Comparison of ENCODE assay signal across 8 cellular contexts in the genomic region with DNA sequence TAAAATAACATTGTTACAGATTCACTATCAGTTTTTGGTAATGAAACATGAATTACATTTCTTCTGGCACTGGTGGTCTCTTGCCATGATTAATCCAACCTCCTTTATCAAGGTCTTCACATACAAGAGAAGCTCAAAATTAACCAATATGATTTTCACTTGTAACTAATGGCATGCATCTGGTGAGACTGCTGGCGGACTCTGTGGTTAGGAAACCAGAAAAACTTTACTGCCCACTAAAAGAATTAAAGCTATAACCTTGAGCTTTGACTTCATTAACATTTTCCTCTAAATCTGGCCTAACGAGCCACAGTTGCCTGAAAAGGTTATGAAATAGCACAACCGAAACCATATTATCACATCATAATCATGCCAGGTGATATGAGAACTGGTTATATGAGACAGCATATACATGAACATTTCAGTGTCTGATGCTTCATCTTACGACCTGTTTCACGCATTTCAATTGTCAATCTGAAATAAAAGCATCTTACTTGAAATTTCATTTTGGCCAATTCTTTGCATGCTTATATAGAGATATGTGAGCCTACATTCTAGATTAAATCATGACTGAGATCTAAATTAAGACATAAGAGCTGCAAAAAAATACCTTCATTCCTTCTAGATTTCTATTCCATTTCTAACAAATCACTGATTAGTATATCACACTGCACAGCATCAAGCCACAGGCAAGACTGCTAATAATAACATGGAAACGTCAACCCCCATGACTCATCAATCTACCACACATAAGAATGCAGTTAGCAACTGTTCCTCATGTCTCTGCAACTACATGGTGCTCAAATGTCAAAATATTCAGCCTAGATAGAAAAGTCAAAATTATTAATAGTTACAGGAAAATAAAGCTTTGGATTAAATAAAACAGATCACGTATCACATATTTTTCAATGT.
A peak's percentile ranks its signal among the peaks of the same experiment; 100 is the strongest.
DNase-seq lines count a peak whose midpoint lies in the region; ATAC-seq and TF ChIP-seq lines count a peak whose summit lies in the region.

No MANE protein-coding gene starts in this region.

- intact Hi-C loops in ascending aorta (cut with DNase I) = no loop called here

- no peaks in the 10 kb centered on the region for H3K27me3 ChIP-seq in ascending aorta

- no peak for TF ChIP-seq CTCF in ascending aorta (IDR thresholded peaks at IDR 0.05)

- peak; percentile 91 for ATAC-seq in GM21381 (IDR thresholded peaks at IDR 0.05; ENCODE audit: unreplicated experiment)
- ATAC-seq in HG03571 (IDR thresholded peaks at IDR 0.05; ENCODE audit: unreplicated experiment) = peak; percentile 83

- H3K36me3 ChIP-seq in ascending aorta = no peaks in the 10 kb centered on the region

- DNase-seq in Daoy (ENCODE audit: low read depth) (peak; percentile 79), ascending aorta (ENCODE audit: low spot score in 2 of 2) (no peak), left kidney (ENCODE audit: low read depth, low spot score) (peak; percentile 3), 8988T (no peak), SKM-1 treated with dmso at 0.1 percent for 144 hours (lab: John Stamatoyannopoulos, UW; ENCODE audit: unreplicated experiment) (no peak), NCI-H748 treated with DMSO at 0.1 percent for 48 hours (lab: John Stamatoyannopoulos, UW) (no peak)

- peak overlapping the region; percentile 3 to 49 for H3K27ac ChIP-seq in ascending aorta

- no peaks in the 10 kb centered on the region for H3K9me3 ChIP-seq in ascending aorta

- no peak overlapping the region for H3K4me3 ChIP-seq in ascending aorta

- peaks cover 5 to 10% of the 10 kb centered on the region in 2 donors for H3K4me1 ChIP-seq in ascending aorta

Comparison
In these comparisons a context has a peak if more than half of its experiments do, and no peak if none do; other contexts are left out.
1. DNase-seq: peak in Daoy (single experiment) and left kidney (single experiment); none in ascending aorta (0 of 2), 8988T (single experiment), SKM-1 treated with dmso at 0.1 percent for 144 hours (single experiment) and NCI-H748 treated with DMSO at 0.1 percent for 48 hours (single experiment).